In the genomic region with DNA sequence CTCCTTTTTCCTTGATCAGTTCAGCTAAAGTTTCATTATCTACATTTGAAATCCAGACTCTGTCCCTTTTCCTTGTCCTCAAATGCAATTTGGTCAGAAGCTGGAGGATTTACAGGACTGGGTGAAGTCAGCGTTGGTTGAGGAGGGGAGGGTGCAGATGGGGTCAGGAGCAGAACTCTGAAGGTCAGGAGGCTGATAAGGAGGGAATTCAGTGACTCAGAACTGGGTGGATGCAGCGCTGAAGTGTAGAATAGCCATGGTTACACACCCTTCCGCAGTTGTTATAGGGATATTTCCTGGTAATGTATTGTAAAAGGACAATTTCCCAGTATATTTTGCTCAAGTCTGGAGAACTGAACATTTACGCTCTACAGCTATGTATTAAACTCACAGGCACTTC, we compare ENCODE assay signal across 2 cellular contexts.
TF ChIP-seq lines count a peak whose summit lies in the region.

No MANE protein-coding gene starts in this region.

TF ChIP-seq in SK-N-SH, 30 proteins besides CTCF, POLR2A, EP300 and RAD21 (continued from another document):
- TF ChIP-seq, protein P1, sequence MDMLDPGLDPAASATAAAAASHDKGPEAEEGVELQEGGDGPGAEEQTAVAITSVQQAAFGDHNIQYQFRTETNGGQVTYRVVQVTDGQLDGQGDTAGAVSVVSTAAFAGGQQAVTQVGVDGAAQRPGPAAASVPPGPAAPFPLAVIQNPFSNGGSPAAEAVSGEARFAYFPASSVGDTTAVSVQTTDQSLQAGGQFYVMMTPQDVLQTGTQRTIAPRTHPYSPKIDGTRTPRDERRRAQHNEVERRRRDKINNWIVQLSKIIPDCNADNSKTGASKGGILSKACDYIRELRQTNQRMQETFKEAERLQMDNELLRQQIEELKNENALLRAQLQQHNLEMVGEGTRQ (IDR thresholded peaks at IDR 0.05; ENCODE audit: borderline replicate concordance, low read depth, low read length): no peak
- TF ChIP-seq TCF12 (IDR thresholded peaks at IDR 0.05) (no peak), POLR2AphosphoS5 (IDR thresholded peaks at IDR 0.05; ENCODE audit: low read depth, low read length) (no peak)

TF ChIP-seq in SK-N-SH treated with all-trans-retinoic acid at 6 μM for 48 hours, 23 proteins besides CTCF, POLR2A, EP300 and RAD21 (continued from another document):
- TF ChIP-seq, protein P2, sequence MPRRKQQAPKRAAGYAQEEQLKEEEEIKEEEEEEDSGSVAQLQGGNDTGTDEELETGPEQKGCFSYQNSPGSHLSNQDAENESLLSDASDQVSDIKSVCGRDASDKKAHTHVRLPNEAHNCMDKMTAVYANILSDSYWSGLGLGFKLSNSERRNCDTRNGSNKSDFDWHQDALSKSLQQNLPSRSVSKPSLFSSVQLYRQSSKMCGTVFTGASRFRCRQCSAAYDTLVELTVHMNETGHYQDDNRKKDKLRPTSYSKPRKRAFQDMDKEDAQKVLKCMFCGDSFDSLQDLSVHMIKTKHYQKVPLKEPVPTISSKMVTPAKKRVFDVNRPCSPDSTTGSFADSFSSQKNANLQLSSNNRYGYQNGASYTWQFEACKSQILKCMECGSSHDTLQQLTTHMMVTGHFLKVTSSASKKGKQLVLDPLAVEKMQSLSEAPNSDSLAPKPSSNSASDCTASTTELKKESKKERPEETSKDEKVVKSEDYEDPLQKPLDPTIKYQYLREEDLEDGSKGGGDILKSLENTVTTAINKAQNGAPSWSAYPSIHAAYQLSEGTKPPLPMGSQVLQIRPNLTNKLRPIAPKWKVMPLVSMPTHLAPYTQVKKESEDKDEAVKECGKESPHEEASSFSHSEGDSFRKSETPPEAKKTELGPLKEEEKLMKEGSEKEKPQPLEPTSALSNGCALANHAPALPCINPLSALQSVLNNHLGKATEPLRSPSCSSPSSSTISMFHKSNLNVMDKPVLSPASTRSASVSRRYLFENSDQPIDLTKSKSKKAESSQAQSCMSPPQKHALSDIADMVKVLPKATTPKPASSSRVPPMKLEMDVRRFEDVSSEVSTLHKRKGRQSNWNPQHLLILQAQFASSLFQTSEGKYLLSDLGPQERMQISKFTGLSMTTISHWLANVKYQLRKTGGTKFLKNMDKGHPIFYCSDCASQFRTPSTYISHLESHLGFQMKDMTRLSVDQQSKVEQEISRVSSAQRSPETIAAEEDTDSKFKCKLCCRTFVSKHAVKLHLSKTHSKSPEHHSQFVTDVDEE (CRISPR knock-in tag; IDR thresholded peaks at IDR 0.05): no peak
- TF ChIP-seq ZFP30 (CRISPR knock-in tag; IDR thresholded peaks at IDR 0.05) (no peak), ARNTL (CRISPR knock-in tag; IDR thresholded peaks at IDR 0.05; ENCODE audit: borderline replicate concordance, low read depth) (no peak), ZC3H10 (CRISPR knock-in tag; IDR thresholded peaks at IDR 0.05) (no peak), PPARA (CRISPR knock-in tag; IDR thresholded peaks at IDR 0.05; ENCODE audit: borderline replicate concordance) (no peak), GLIS3 (CRISPR knock-in tag; IDR thresholded peaks at IDR 0.05) (no peak), SNAI2 (CRISPR knock-in tag; IDR thresholded peaks at IDR 0.05) (no peak), OSR1 (CRISPR knock-in tag; IDR thresholded peaks at IDR 0.05) (no peak), ZNF70 (CRISPR knock-in tag; IDR thresholded peaks at IDR 0.05) (no peak), ZNF565 (CRISPR knock-in tag; conservative IDR thresholded peaks at IDR 0.05; ENCODE audit: low read depth) (no peak), RARB (CRISPR knock-in tag; IDR thresholded peaks at IDR 0.05) (no peak), ZNF8 (CRISPR knock-in tag; IDR thresholded peaks at IDR 0.05) (no peak), BACH2 (CRISPR knock-in tag; IDR thresholded peaks at IDR 0.05; ENCODE audit: borderline replicate concordance) (no peak)
- TF ChIP-seq, protein P3, sequence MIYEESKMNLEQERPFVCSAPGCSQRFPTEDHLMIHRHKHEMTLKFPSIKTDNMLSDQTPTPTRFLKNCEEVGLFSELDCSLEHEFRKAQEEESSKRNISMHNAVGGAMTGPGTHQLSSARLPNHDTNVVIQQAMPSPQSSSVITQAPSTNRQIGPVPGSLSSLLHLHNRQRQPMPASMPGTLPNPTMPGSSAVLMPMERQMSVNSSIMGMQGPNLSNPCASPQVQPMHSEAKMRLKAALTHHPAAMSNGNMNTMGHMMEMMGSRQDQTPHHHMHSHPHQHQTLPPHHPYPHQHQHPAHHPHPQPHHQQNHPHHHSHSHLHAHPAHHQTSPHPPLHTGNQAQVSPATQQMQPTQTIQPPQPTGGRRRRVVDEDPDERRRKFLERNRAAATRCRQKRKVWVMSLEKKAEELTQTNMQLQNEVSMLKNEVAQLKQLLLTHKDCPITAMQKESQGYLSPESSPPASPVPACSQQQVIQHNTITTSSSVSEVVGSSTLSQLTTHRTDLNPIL (CRISPR knock-in tag; IDR thresholded peaks at IDR 0.05; ENCODE audit: low read depth): no peak
- TF ChIP-seq, protein P4, sequence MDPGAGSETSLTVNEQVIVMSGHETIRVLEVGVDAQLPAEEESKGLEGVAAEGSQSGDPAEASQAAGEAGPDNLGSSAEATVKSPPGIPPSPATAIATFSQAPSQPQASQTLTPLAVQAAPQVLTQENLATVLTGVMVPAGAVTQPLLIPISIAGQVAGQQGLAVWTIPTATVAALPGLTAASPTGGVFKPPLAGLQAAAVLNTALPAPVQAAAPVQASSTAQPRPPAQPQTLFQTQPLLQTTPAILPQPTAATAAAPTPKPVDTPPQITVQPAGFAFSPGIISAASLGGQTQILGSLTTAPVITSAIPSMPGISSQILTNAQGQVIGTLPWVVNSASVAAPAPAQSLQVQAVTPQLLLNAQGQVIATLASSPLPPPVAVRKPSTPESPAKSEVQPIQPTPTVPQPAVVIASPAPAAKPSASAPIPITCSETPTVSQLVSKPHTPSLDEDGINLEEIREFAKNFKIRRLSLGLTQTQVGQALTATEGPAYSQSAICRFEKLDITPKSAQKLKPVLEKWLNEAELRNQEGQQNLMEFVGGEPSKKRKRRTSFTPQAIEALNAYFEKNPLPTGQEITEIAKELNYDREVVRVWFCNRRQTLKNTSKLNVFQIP (CRISPR knock-in tag; IDR thresholded peaks at IDR 0.05; ENCODE audit: borderline replicate concordance, low read depth): no peak
- TF ChIP-seq, protein P5, sequence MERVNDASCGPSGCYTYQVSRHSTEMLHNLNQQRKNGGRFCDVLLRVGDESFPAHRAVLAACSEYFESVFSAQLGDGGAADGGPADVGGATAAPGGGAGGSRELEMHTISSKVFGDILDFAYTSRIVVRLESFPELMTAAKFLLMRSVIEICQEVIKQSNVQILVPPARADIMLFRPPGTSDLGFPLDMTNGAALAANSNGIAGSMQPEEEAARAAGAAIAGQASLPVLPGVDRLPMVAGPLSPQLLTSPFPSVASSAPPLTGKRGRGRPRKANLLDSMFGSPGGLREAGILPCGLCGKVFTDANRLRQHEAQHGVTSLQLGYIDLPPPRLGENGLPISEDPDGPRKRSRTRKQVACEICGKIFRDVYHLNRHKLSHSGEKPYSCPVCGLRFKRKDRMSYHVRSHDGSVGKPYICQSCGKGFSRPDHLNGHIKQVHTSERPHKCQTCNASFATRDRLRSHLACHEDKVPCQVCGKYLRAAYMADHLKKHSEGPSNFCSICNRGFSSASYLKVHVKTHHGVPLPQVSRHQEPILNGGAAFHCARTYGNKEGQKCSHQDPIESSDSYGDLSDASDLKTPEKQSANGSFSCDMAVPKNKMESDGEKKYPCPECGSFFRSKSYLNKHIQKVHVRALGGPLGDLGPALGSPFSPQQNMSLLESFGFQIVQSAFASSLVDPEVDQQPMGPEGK (CRISPR knock-in tag; IDR thresholded peaks at IDR 0.05; ENCODE audit: borderline replicate concordance): no peak
- TF ChIP-seq, protein P6, sequence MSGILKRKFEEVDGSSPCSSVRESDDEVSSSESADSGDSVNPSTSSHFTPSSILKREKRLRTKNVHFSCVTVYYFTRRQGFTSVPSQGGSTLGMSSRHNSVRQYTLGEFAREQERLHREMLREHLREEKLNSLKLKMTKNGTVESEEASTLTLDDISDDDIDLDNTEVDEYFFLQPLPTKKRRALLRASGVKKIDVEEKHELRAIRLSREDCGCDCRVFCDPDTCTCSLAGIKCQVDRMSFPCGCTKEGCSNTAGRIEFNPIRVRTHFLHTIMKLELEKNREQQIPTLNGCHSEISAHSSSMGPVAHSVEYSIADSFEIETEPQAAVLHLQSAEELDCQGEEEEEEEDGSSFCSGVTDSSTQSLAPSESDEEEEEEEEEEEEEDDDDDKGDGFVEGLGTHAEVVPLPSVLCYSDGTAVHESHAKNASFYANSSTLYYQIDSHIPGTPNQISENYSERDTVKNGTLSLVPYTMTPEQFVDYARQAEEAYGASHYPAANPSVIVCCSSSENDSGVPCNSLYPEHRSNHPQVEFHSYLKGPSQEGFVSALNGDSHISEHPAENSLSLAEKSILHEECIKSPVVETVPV (CRISPR knock-in tag; IDR thresholded peaks at IDR 0.05): no peak
